ENCODE assay signal across 9 cellular contexts in genomic region chr10:91190876-91191580, GRCh38. TPM values are rescaled to one million over a fixed set of nuclear protein-coding genes. Genes with fewer than 3 reads are reported as not detected.
DNase-seq lines count a peak whose midpoint lies in the region; ATAC-seq and TF ChIP-seq lines count a peak whose summit lies in the region.
"Had no signal": no experiment of that assay in that cellular context is flagged by ENCODE, and none has a peak within 500 bp of the region (broad histone marks: within the 10 kb centered on the region; RNA-seq: fewer than 3 reads in every experiment).

No MANE protein-coding gene starts in this region.

- H3K27me3 Mint-ChIP-seq in T-helper 17 cell (no peaks in the 10 kb centered on the region), naive B cell (no peaks in the 10 kb centered on the region)

- H3K36me3 Mint-ChIP-seq in T-helper 17 cell (ENCODE audit: low read depth) (peaks cover 5% of the 10 kb centered on the region), naive B cell (peaks cover 0 to 6% of the 10 kb centered on the region in 2 donors)

- no peak for TF ChIP-seq POLR2A in GM18505 (IDR thresholded peaks at IDR 0.05; ENCODE audit: borderline replicate concordance, extremely low read depth, insufficient read depth, insufficient read length)

- DNase-seq in T-helper 17 cell (no peak), naive B cell (no peak), NOMO-1 (lab: John Stamatoyannopoulos, UW; ENCODE audit: unreplicated experiment in 2 of 2) (no peak), NCI-H446 treated with DMSO at 0.1 percent for 48 hours (lab: John Stamatoyannopoulos, UW) (no peak)
- no peak for DNase-seq in activated CD8-positive, alpha-beta memory T cell treated with anti-CD3 and anti-CD28 coated beads, Interleukin-2, amount 50 U/mL, for 4 hours
- no peak for DNase-seq in activated naive CD4-positive, alpha-beta T cell treated with anti-CD3 and anti-CD28 coated beads, Interleukin-2, amount 50 U/mL, for 16 hours
- DNase-seq: activated gamma-delta T cell had no signal

- H3K4me1 Mint-ChIP-seq in T-helper 17 cell (peaks cover 46% of the 10 kb centered on the region), naive B cell (peaks cover 60 to 76% (median 68%) of the 10 kb centered on the region in 3 donors)

- peaks cover 0 to 4% (median 0%) of the 10 kb centered on the region in 7 donors for H3K9me3 Mint-ChIP-seq in naive B cell

- no peaks in the 10 kb centered on the region for H3K9me3 ChIP-seq in T-helper 17 cell (ENCODE audit: control insufficient read depth, low read length, poor library complexity, severe bottlenecking)

- no peak overlapping the region for H3K4me3 Mint-ChIP-seq in T-helper 17 cell
- H3K4me3 Mint-ChIP-seq in naive B cell = peak overlapping the region; percentile 16 to 87 (median 66)

- peak overlapping the region; percentile 68 for H3K27ac Mint-ChIP-seq in T-helper 17 cell
- H3K27ac Mint-ChIP-seq in naive B cell = peak overlapping the region in 5 of 6 donors; percentile 82 to 96 (median 87)

- ATAC-seq in GM18505 (IDR thresholded peaks at IDR 0.05; ENCODE audit: unreplicated experiment) (peak; percentile 65), HG02571 (IDR thresholded peaks at IDR 0.05; ENCODE audit: unreplicated experiment) (peak; percentile 76), T-helper 17 cell (peak; percentile 47), naive B cell (ENCODE audit: low read depth in 2 of 2) (no peak)

RNA-seq across cellular contexts. Expression of gene PCGF5, which starts 29.4 kb away (rescaled TPM):
- 10 to 100 TPM; 66.7 to 86.8 TPM for total RNA-seq in T-helper 17 cell
- polyA plus RNA-seq in naive B cell (ENCODE audit: low read depth in 6 of 6) = 100 to 1,000 TPM in 4 of 6 donors, 10 to 100 TPM in 2; 87.8 to 137 (median 112) TPM

Comparison
In these comparisons a context has a peak if more than half of its experiments do, and no peak if none do; other contexts are left out.
1. ATAC-seq: peak in GM18505 (single experiment), HG02571 (single experiment) and T-helper 17 cell (single experiment); none in naive B cell (0 of 2).